2 cellular contexts compared by ENCODE assay signal in genomic region chr16:86391486-86391885, GRCh38.
TF ChIP-seq lines count a peak whose summit lies in the region.

No MANE protein-coding gene starts in this region.

TF ChIP-seq in IMR-90, 13 proteins besides CTCF, POLR2A, EP300 and RAD21:
- TF ChIP-seq USF2 (IDR thresholded peaks at IDR 0.05; ENCODE audit: low read depth, low read length) (no peak), MXI1 (IDR thresholded peaks at IDR 0.05; ENCODE audit: borderline replicate concordance, low read depth, low read length) (no peak), ELK1 (IDR thresholded peaks at IDR 0.05; ENCODE audit: borderline replicate concordance, low read depth, low read length) (no peak), BHLHE40 (IDR thresholded peaks at IDR 0.05; ENCODE audit: low read depth, low read length) (no peak), MAFK (IDR thresholded peaks at IDR 0.05; ENCODE audit: low read depth, low read length) (no peak), RCOR1 (IDR thresholded peaks at IDR 0.05; ENCODE audit: insufficient replicate concordance, low read length) (no peak), CEBPB (IDR thresholded peaks at IDR 0.05; ENCODE audit: low read depth, low read length) (no peak), MAZ (IDR thresholded peaks at IDR 0.05; ENCODE audit: borderline replicate concordance, low read depth, low read length) (no peak), FOS (IDR thresholded peaks at IDR 0.05; ENCODE audit: low read depth, low read length) (no peak), SMC3 (IDR thresholded peaks at IDR 0.05; ENCODE audit: low read depth, low read length) (no peak), NFE2L2 (IDR thresholded peaks at IDR 0.05; ENCODE audit: low read depth, low read length) (no peak)

TF ChIP-seq in HEK293T, 16 proteins besides CTCF, POLR2A, EP300 and RAD21:
- TF ChIP-seq LEF1 (IDR thresholded peaks at IDR 0.05; ENCODE audit: borderline replicate concordance): no peak
